Comparison of ENCODE assay signal across 1 cellular context in the genomic region with DNA sequence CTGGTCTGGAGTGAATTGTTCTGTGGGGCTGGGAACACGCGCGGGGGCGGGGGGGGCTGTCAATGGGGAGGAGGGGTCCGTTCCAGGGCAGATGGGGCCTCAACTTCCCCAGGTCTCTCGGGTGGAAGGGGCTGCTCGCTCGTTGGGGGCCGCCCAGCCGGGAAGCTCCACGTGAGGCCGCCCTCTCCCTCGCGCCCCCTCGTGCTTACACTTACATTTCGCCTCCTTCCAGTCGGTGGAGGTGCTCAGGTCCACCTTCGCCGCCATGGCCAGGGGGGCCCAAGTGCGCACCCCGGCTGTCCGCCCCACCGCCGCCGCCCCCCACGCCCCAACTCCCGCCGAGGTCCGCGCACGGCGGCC.
TF ChIP-seq lines count a peak whose summit lies in the region.

No MANE protein-coding gene starts in this region.

TF ChIP-seq in IMR-90, 13 proteins besides CTCF, POLR2A, EP300 and RAD21 (continued from another document):
- no peak for TF ChIP-seq CEBPB (IDR thresholded peaks at IDR 0.05; ENCODE audit: low read depth, low read length)
